ENCODE assay signal across 13 cellular contexts in genomic region chr1:234584926-234585325, GRCh38. TPM values are rescaled to one million over a fixed set of nuclear protein-coding genes. Genes with fewer than 3 reads are reported as not detected.
DNase-seq lines count a peak whose midpoint lies in the region; ATAC-seq and TF ChIP-seq lines count a peak whose summit lies in the region.
"Had no signal": no experiment of that assay in that cellular context is flagged by ENCODE, and none has a peak within 500 bp of the region (broad histone marks: within the 10 kb centered on the region; RNA-seq: fewer than 3 reads in every experiment).

No MANE protein-coding gene starts in this region.

- no peaks in the 10 kb centered on the region for H3K36me3 ChIP-seq in tibial artery
- H3K36me3 ChIP-seq: upper lobe of left lung had no signal

- H3K27ac ChIP-seq in layer of hippocampus (ENCODE audit: low read depth, low read length): peak overlapping the region; percentile 64
- peak overlapping the region; percentile 86 to 89 for H3K27ac ChIP-seq in tibial artery

- no peaks in the 10 kb centered on the region for H3K27me3 ChIP-seq in layer of hippocampus (ENCODE audit: control insufficient read depth, insufficient read depth, low read length)
- H3K27me3 ChIP-seq in tibial artery: no peaks in the 10 kb centered on the region
- H3K27me3 ChIP-seq: upper lobe of left lung had no signal

- peaks cover 6 to 83% (median 49%) of the 10 kb centered on the region in 4 donors for H3K4me1 ChIP-seq in tibial artery

- no peaks in the 10 kb centered on the region; the same call in 1 of the 2 replicates for H3K27me3 Mint-ChIP-seq in WTC11 (ENCODE audit: low read depth)

- no peak overlapping the region for H3K4me3 Mint-ChIP-seq in WTC11
- H3K4me3 Mint-ChIP-seq: activated CD4-positive, alpha-beta T cell treated with anti-CD3 and anti-CD28 coated beads for 36 hours; activated naive CD8-positive, alpha-beta T cell; memory B cell had no signal

- CTCF ChIA-PET in WTC11 (lab: Charles Lee): interaction anchor here (0.6 to 1.3 kb wide), 6 partner anchors 13 to 508 kb away, joined by 3 to 6 read pairs (median 5); no protein-coding TSS in a partner anchor

- no peaks in the 10 kb centered on the region; the same call in 1 of the 2 replicates for H3K9me3 Mint-ChIP-seq in WTC11
- H3K9me3 Mint-ChIP-seq: memory B cell had no signal

- H3K4me1 Mint-ChIP-seq in WTC11: no peaks in the 10 kb centered on the region
- H3K4me1 Mint-ChIP-seq: activated CD4-positive, alpha-beta T cell treated with anti-CD3 and anti-CD28 coated beads for 36 hours had no signal

- POLR2A ChIA-PET in WTC11 (lab: Charles Lee): interaction anchor here (0.7 kb wide), 1 partner anchor 15 kb away, joined by 4 read pairs; no protein-coding TSS in a partner anchor

- H3K36me3 Mint-ChIP-seq in WTC11: no peaks in the 10 kb centered on the region
- H3K36me3 Mint-ChIP-seq: activated naive CD8-positive, alpha-beta T cell; memory B cell had no signal

- intact Hi-C loops in tibial artery (cut with DNase I; ENCODE audit: low total_unique reads): loop anchor here (5.0 kb wide), 1 partner anchor 38 kb away; no protein-coding TSS in a partner anchor

- no peak for TF ChIP-seq CTCF in WTC11 (IDR thresholded peaks at IDR 0.05)
- TF ChIP-seq CTCF in tibial artery (IDR thresholded peaks at IDR 0.05): no peak

- H3K4me3 ChIP-seq in tibial artery: no peak overlapping the region
- H3K4me3 ChIP-seq: A549, upper lobe of left lung had no signal

- peak; percentile 10 to 47 for DNase-seq in NCI-H446 (lab: John Stamatoyannopoulos, UW)
- DNase-seq in NCI-H446 treated with DMSO at 0.1 percent for 48 hours (lab: John Stamatoyannopoulos, UW): no peak
- DNase-seq in WTC11 (ENCODE audit: low spot score): no peak
- no peak for DNase-seq in tibial artery
- DNase-seq in NK-92 (lab: John Stamatoyannopoulos, UW; ENCODE audit: unreplicated experiment): no peak
- no peak for DNase-seq in SIG-M5 treated with dmso at 0.1 percent for 504 hours (lab: John Stamatoyannopoulos, UW; ENCODE audit: unreplicated experiment)
- DNase-seq: activated CD4-positive, alpha-beta T cell treated with anti-CD3 and anti-CD28 coated beads for 36 hours; upper lobe of left lung had no signal

- H3K9me3 ChIP-seq in tibial artery: no peaks in the 10 kb centered on the region
- H3K9me3 ChIP-seq: A549, upper lobe of left lung had no signal

- ATAC-seq in WTC11 (peak; percentile 34; the same call in 1 of the 2 replicates), GM18502 (IDR thresholded peaks at IDR 0.05; ENCODE audit: poor library complexity, unreplicated experiment) (no peak)
- ATAC-seq: activated CD4-positive, alpha-beta T cell treated with anti-CD3 and anti-CD28 coated beads for 36 hours had no signal

- no peak overlapping the region for H3K27ac Mint-ChIP-seq in WTC11
- H3K27ac Mint-ChIP-seq: activated CD4-positive, alpha-beta T cell treated with anti-CD3 and anti-CD28 coated beads for 36 hours; activated naive CD8-positive, alpha-beta T cell; memory B cell had no signal

TF ChIP-seq in WTC11, 78 proteins besides CTCF, POLR2A, EP300 and RAD21 (continues in another document):
- TF ChIP-seq ZNF263 (CRISPR knock-in tag; IDR thresholded peaks at IDR 0.05; ENCODE audit: low read depth) (no peak), PRRX2 (CRISPR knock-in tag; IDR thresholded peaks at IDR 0.05) (no peak), ZNF423 (CRISPR knock-in tag; IDR thresholded peaks at IDR 0.05) (no peak), JUN (CRISPR knock-in tag; IDR thresholded peaks at IDR 0.05) (no peak), NR2C2 (CRISPR knock-in tag; IDR thresholded peaks at IDR 0.05) (no peak), ZNF425 (CRISPR knock-in tag; conservative IDR thresholded peaks at IDR 0.05) (no peak), JAZF1 (CRISPR knock-in tag; IDR thresholded peaks at IDR 0.05) (no peak), TEAD4 (CRISPR knock-in tag; IDR thresholded peaks at IDR 0.05) (no peak), IRF1 (CRISPR knock-in tag; IDR thresholded peaks at IDR 0.05) (no peak), ARID4B (CRISPR knock-in tag; IDR thresholded peaks at IDR 0.05; ENCODE audit: borderline replicate concordance) (no peak), ZNF281 (CRISPR knock-in tag; IDR thresholded peaks at IDR 0.05) (no peak)

RNA-seq across cellular contexts. Expression of gene IRF2BP2, which starts 25.1 kb away (rescaled TPM):
- total RNA-seq in WTC11 (2021): 61.9 to 70.9 TPM (median 62.4 TPM) in 3 replicates

Comparison
In these comparisons a context has a peak if more than half of its experiments do, and no peak if none do; other contexts are left out.
1. DNase-seq: peak in NCI-H446 (2 of 2); none in NCI-H446 treated with DMSO at 0.1 percent for 48 hours (single experiment), WTC11 (single experiment), tibial artery (0 of 2), NK-92 (single experiment) and SIG-M5 treated with dmso at 0.1 percent for 504 hours (single experiment).